In genomic region chr18:11955299-11956029, GRCh38 we compare ENCODE assay signal across 10 cellular contexts. TPM values are rescaled to one million over a fixed set of nuclear protein-coding genes. Genes with fewer than 3 reads are reported as not detected.
DNase-seq lines count a peak whose midpoint lies in the region; ATAC-seq and TF ChIP-seq lines count a peak whose summit lies in the region.
"Had no signal": no experiment of that assay in that cellular context is flagged by ENCODE, and none has a peak within 500 bp of the region (broad histone marks: within the 10 kb centered on the region; RNA-seq: fewer than 3 reads in every experiment).

No MANE protein-coding gene starts in this region.

- TF ChIP-seq CTCF in foreskin fibroblast (IDR thresholded peaks at IDR 0.05; ENCODE audit: low read depth, low read length) (no peak), sigmoid colon (IDR thresholded peaks at IDR 0.05) (no peak)

- H3K27me3 ChIP-seq in GM23248 (replicated peaks; ENCODE audit: insufficient read depth) (no peaks in the 10 kb centered on the region), sigmoid colon (no peaks in the 10 kb centered on the region)

- intact Hi-C loops in sigmoid colon (cut with DNase I), result no loop called here

- WGBS in GM23248 (ENCODE audit: low coverage in 1 of 2, low lambda C conversion rate in 2 of 2, missing lambda C conversion rate in 2 of 2), 2 experiments, result 35 to 40% methylated on average over 8 of the region's 8 CpGs
- WGBS in sigmoid colon, 2 donors, result 55 to 64% methylated on average over 8 of the region's 8 CpGs

- H3K27ac ChIP-seq in GM23248 (peak overlapping the region; percentile 95), sigmoid colon (peak overlapping the region; percentile 70 to 88 (median 78))
- H3K27ac ChIP-seq: parathyroid adenoma had no signal

- no peaks in the 10 kb centered on the region for H3K9me3 ChIP-seq in GM23248 (ENCODE audit: low read depth)
- H3K9me3 ChIP-seq in sigmoid colon, result peaks cover 0 to 3% (median 0%) of the 10 kb centered on the region in 4 donors

- H3K36me3 ChIP-seq in GM23248 (ENCODE audit: low read depth) (no peaks in the 10 kb centered on the region), sigmoid colon (no peaks in the 10 kb centered on the region)
- H3K36me3 ChIP-seq: HAP-1 had no signal

- H3K4me3 ChIP-seq in GM23248 (0 out of 2 replicates have a peak overlapping the region, but pooled peaks have one; percentile 35), foreskin fibroblast (ENCODE audit: low read depth in 1 of 2, low read length in 2 of 2) (no peak overlapping the region), sigmoid colon (no peak overlapping the region)
- H3K4me3 ChIP-seq: HAP-1 had no signal

- no peaks in the 10 kb centered on the region for H3K79me2 ChIP-seq in GM23248 (ENCODE audit: insufficient read depth)
- H3K79me2 ChIP-seq: parathyroid adenoma had no signal

- H3K4me1 ChIP-seq in GM23248 (ENCODE audit: insufficient read depth) (peaks cover 17% of the 10 kb centered on the region), sigmoid colon (peaks cover 0 to 24% (median 14%) of the 10 kb centered on the region in 4 donors)

- no peak for TF ChIP-seq POLR2A in sigmoid colon (IDR thresholded peaks at IDR 0.05)

- H3K4me2 ChIP-seq in GM23248 (ENCODE audit: unreplicated experiment), result peak overlapping the region; percentile 59

- no peak for TF ChIP-seq EP300 in sigmoid colon (IDR thresholded peaks at IDR 0.05)

- H4K20me1 ChIP-seq in GM23248 (ENCODE audit: insufficient read depth), result no peaks in the 10 kb centered on the region

- H3K9me2 ChIP-seq in GM23248 (ENCODE audit: insufficient read depth), result no peaks in the 10 kb centered on the region

- peaks cover 21% of the 10 kb centered on the region for H3F3A ChIP-seq in GM23248 (ENCODE audit: insufficient read depth)

- ATAC-seq in HG02798 (IDR thresholded peaks at IDR 0.05; ENCODE audit: poor library complexity, unreplicated experiment) (no peak), HG02938 (IDR thresholded peaks at IDR 0.05; ENCODE audit: unreplicated experiment) (no peak)

- no peak overlapping the region for H2AFZ ChIP-seq in GM23248
- H2AFZ ChIP-seq: parathyroid adenoma had no signal

- peak; percentile 84 for DNase-seq in GM23248
- peak; percentile 76 for DNase-seq in SHP77 treated with DMSO at 0.1 percent for 48 hours (lab: John Stamatoyannopoulos, UW)
- DNase-seq in foreskin fibroblast, result peak; percentile 86 to 90
- DNase-seq in sigmoid colon, result peak; percentile 89
- DNase-seq in stimulated activated CD4-positive, alpha-beta T cell treated with anti-CD3 and anti-CD28 coated beads, Interleukin-15, amount 100 ng/mL, for 24 hours, result no peak
- DNase-seq in HK-2 (ENCODE audit: unreplicated experiment), result no peak

- in situ Hi-C loops in GM23248 (cut with MboI), result no loop called here

- peak overlapping the region; percentile 69 for H3K9ac ChIP-seq in GM23248
- H3K9ac ChIP-seq: parathyroid adenoma had no signal

RNA-seq across cellular contexts. Expression of gene IMPA2, which starts 25.8 kb away (rescaled TPM):
- total RNA-seq in GM23248 (2014; rRNA removed; shearing (Covaris generic)), result 11.1 and 13.0 TPM in 2 replicates
- polyA plus RNA-seq in GM23248 (2016; fragmentation: Nextera tagmentation; extraction: Ambion mirVana) (8.0 and 8.1 TPM in 2 replicates), sigmoid colon (100 to 1,000 TPM in 1 of 3 donors, 10 to 100 TPM in 2; 88.1 to 138 (median 99.6) TPM)
- 10 to 100 TPM; 21.3 to 66.5 (median 29.1) TPM for total RNA-seq in sigmoid colon

RNA-seq across cellular contexts. Expression of gene MPPE1, which starts 47.3 kb away (rescaled TPM):
- 25.6 and 34.8 TPM in 2 replicates for total RNA-seq in GM23248 (2014; rRNA removed; shearing (Covaris generic))
- polyA plus RNA-seq in GM23248 (2016; fragmentation: Nextera tagmentation; extraction: Ambion mirVana), result 39.7 and 47.2 TPM in 2 replicates
- 10 to 100 TPM; 16.4 to 32.7 (median 22.1) TPM for total RNA-seq in sigmoid colon
- polyA plus RNA-seq in sigmoid colon, result 10 to 100 TPM; 19.4 to 34.6 (median 24.0) TPM

Comparison
In these comparisons a context has a peak if more than half of its experiments do, and no peak if none do; other contexts are left out.
1. DNase-seq: peak in GM23248 (single experiment), SHP77 treated with DMSO at 0.1 percent for 48 hours (single experiment), foreskin fibroblast (2 of 2) and sigmoid colon (single experiment); none in stimulated activated CD4-positive, alpha-beta T cell treated with anti-CD3 and anti-CD28 coated beads, Interleukin-15, amount 100 ng/mL, for 24 hours (single experiment) and HK-2 (single experiment).